22 cellular contexts compared by ENCODE assay signal in the genomic region with DNA sequence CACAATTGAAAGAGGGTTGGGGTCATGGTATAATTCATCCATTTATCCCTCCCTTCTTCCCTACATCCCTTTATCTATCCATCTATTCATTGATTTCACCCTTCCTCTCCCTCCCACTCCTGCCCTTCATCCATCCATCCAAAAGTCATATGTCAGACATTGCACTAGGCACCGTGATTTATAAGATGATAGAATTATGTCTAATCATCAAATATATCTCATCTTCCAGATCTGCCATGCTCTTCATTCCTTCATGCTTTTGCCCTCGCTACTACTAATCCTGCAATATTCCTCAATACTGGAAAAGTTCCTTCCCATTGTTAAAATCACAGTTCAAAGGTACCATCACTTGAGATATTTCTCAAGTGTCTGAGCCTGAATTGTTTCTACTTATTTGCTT.
DNase-seq lines count a peak whose midpoint lies in the region; ATAC-seq, FAIRE-seq and TF ChIP-seq lines count a peak whose summit lies in the region.
"Had no signal": no experiment of that assay in that cellular context is flagged by ENCODE, and none has a peak within 500 bp of the region (broad histone marks: within the 10 kb centered on the region; RNA-seq: fewer than 3 reads in every experiment).

No MANE protein-coding gene starts in this region.

- no peaks in the 10 kb centered on the region for H3K36me3 Mint-ChIP-seq in naive thymus-derived CD8-positive, alpha-beta T cell
- H3K36me3 Mint-ChIP-seq: CD8-positive, alpha-beta T cell had no signal

- H3K9me3 ChIP-seq in A549 (no peaks in the 10 kb centered on the region), Karpas-422 (ENCODE audit: low read length) (no peaks in the 10 kb centered on the region), H1 (ENCODE audit: insufficient read depth in 2 of 2, low read depth in 1 of 2, low read length in 1 of 2) (no peaks in the 10 kb centered on the region), SJCRH30 (replicated peaks) (no peaks in the 10 kb centered on the region)
- H3K9me3 ChIP-seq: BLaER1 treated with 17β-estradiol and CSF1 and Interleukin-3, amounts not matched to agents 10 nM and 100 nM; Caco-2 had no signal

- TF ChIP-seq CTCF in A549 (IDR thresholded peaks at IDR 0.05): no peak
- TF ChIP-seq CTCF in H1 (IDR thresholded peaks at IDR 0.05; ENCODE audit: control extremely low read depth in 1 of 3, insufficient read depth in 1 of 3, low read depth in 1 of 3, low read length in 3 of 3): no peak

- POLR2A ChIA-PET in A549 (lab: Yijun Ruan, JAX): no interaction called here
- POLR2A ChIA-PET in H1 (lab: Charles Lee; ENCODE audit: partially characterized antibody): no interaction called here
- POLR2A ChIA-PET in naive thymus-derived CD8-positive, alpha-beta T cell (lab: Charles Lee): no interaction called here

- H3K23me2 ChIP-seq in H1 (ENCODE audit: low read depth, low read length): no peaks in the 10 kb centered on the region

- no peaks in the 10 kb centered on the region for H3K4me1 ChIP-seq in A549
- peaks cover 31% of the 10 kb centered on the region for H3K4me1 ChIP-seq in Karpas-422 (ENCODE audit: low read length)
- no peaks in the 10 kb centered on the region for H3K4me1 ChIP-seq in H1 (replicated peaks in 1 of 4; ENCODE audit: control insufficient read depth in 3 of 4, insufficient read depth in 4 of 4, low read length in 3 of 4)
- H3K4me1 ChIP-seq in SJCRH30: peaks cover 8% of the 10 kb centered on the region; the same call in 1 of the 2 replicates
- H3K4me1 ChIP-seq: BLaER1 treated with 17β-estradiol and CSF1 and Interleukin-3, amounts not matched to agents 10 nM and 100 nM; Caco-2 had no signal

- no peak overlapping the region for H3K4me2 ChIP-seq in A549
- peak overlapping the region; percentile 22 for H3K4me2 ChIP-seq in Karpas-422 (ENCODE audit: low read depth, low read length, poor library complexity, severe bottlenecking)
- H3K4me2 ChIP-seq in H1 (ENCODE audit: insufficient read depth in 1 of 2, low read depth in 2 of 2, low read length in 2 of 2): no peak overlapping the region
- H3K4me2 ChIP-seq: BLaER1 treated with 17β-estradiol and CSF1 and Interleukin-3, amounts not matched to agents 10 nM and 100 nM had no signal

- no peak overlapping the region for H3K4me3 Mint-ChIP-seq in naive thymus-derived CD8-positive, alpha-beta T cell
- H3K4me3 Mint-ChIP-seq: B cell; CD4-positive, alpha-beta T cell; CD8-positive, alpha-beta T cell had no signal

- H3K4me1 Mint-ChIP-seq in naive thymus-derived CD8-positive, alpha-beta T cell: no peaks in the 10 kb centered on the region
- H3K4me1 Mint-ChIP-seq: B cell had no signal

- no peak for FAIRE-seq in A549 (lab: Jason Lieb, UNC)
- FAIRE-seq in H1 (lab: Jason Lieb, UNC): no peak
- FAIRE-seq: A204.1, D721Med, G401.6, GM12891, GM19239 had no signal

- CTCF ChIA-PET in A549 (lab: Yijun Ruan, JAX): no interaction called here
- CTCF ChIA-PET in H1 (lab: Charles Lee; ENCODE audit: partially characterized antibody): no interaction called here

- no peaks in the 10 kb centered on the region for H3K9me2 ChIP-seq in Karpas-422 (replicated peaks; ENCODE audit: insufficient read depth, low read length)

- no peak for ATAC-seq in A549
- ATAC-seq in naive thymus-derived CD8-positive, alpha-beta T cell: no peak
- ATAC-seq: CD8-positive, alpha-beta T cell had no signal

- H3K27ac Mint-ChIP-seq in naive thymus-derived CD8-positive, alpha-beta T cell: no peak overlapping the region
- H3K27ac Mint-ChIP-seq: B cell; CD4-positive, alpha-beta T cell; CD8-positive, alpha-beta T cell had no signal

- TF ChIP-seq POLR2A in A549 (IDR thresholded peaks at IDR 0.05; ENCODE audit: low read length): no peak
- no peak for TF ChIP-seq POLR2A in H1 (IDR thresholded peaks at IDR 0.05; ENCODE audit: control extremely low read depth in 1 of 2, low read depth in 2 of 2, low read length in 2 of 2)

- H4K8ac ChIP-seq in H1 (ENCODE audit: extremely low read depth, insufficient read depth, low read length): no peak overlapping the region

- TF ChIP-seq RAD21 in A549 (conservative IDR thresholded peaks at IDR 0.05 in 1 of 2, IDR thresholded peaks at IDR 0.05 in 1 of 2) (no peak), H1 (IDR thresholded peaks at IDR 0.05 in 1 of 2, conservative IDR thresholded peaks at IDR 0.05 in 1 of 2; ENCODE audit: low read depth in 2 of 2, low read length in 2 of 2) (no peak)

- H3K9ac ChIP-seq in Karpas-422 (ENCODE audit: low read length) (no peak overlapping the region), H1 (replicated peaks in 1 of 4; ENCODE audit: extremely low read depth in 1 of 4, low read depth in 3 of 4, low read length in 3 of 4) (no peak overlapping the region)
- H3K9ac ChIP-seq: BLaER1 treated with 17β-estradiol and CSF1 and Interleukin-3, amounts not matched to agents 10 nM and 100 nM had no signal

- H3K27me3 ChIP-seq in Karpas-422 (ENCODE audit: low read length): no peaks in the 10 kb centered on the region
- no peaks in the 10 kb centered on the region for H3K27me3 ChIP-seq in H1 (replicated peaks in 1 of 4; ENCODE audit: control insufficient read depth in 3 of 4, extremely low read depth in 1 of 4, insufficient read depth in 3 of 4, low read length in 3 of 4)
- no peaks in the 10 kb centered on the region for H3K27me3 ChIP-seq in SJCRH30
- H3K27me3 ChIP-seq: BLaER1 treated with 17β-estradiol and CSF1 and Interleukin-3, amounts not matched to agents 10 nM and 100 nM had no signal

- peaks cover 0 to 5% (median 0%) of the 10 kb centered on the region in 5 donors for H3K27me3 Mint-ChIP-seq in naive thymus-derived CD8-positive, alpha-beta T cell
- H3K27me3 Mint-ChIP-seq: B cell; CD4-positive, alpha-beta T cell had no signal

- H3K14ac ChIP-seq in H1 (ENCODE audit: insufficient read length): no peak overlapping the region

- DNase-seq in A549 (ENCODE audit: low read depth in 1 of 2, low spot score in 1 of 2) (no peak), Karpas-422 (no peak), H1 (ENCODE audit: low read depth in 1 of 2, low spot score in 2 of 2) (no peak), SJCRH30 (no peak)
- no peak for DNase-seq in activated CD4-positive, alpha-beta T cell treated with anti-CD3 and anti-CD28 coated beads for 4 hours
- no peak for DNase-seq in naive thymus-derived CD8-positive, alpha-beta T cell
- DNase-seq: 8988T; AML-193; Caco-2; Calu3; CD4-positive, alpha-beta T cell; CD8-positive, alpha-beta T cell; DMS79 treated with DMSO at 0.1 percent for 48 hours; GF-D8 had no signal

- H2BK20ac ChIP-seq in H1 (ENCODE audit: low read length): no peak overlapping the region

- H4K20me1 ChIP-seq in Karpas-422 (ENCODE audit: insufficient read depth, low read depth, low read length) (no peaks in the 10 kb centered on the region), H1 (replicated peaks in 1 of 2; ENCODE audit: control insufficient read depth in 1 of 2, insufficient read depth in 2 of 2, low read length in 2 of 2) (no peaks in the 10 kb centered on the region)
- H4K20me1 ChIP-seq: BLaER1 treated with 17β-estradiol and CSF1 and Interleukin-3, amounts not matched to agents 10 nM and 100 nM had no signal

- no peak overlapping the region for H2BK12ac ChIP-seq in H1 (ENCODE audit: low read depth, low read length)

- no peak overlapping the region for H2AK5ac ChIP-seq in H1 (ENCODE audit: low read depth, low read length)

- H2BK5ac ChIP-seq in H1 (ENCODE audit: low read depth, low read length): no peak overlapping the region

- no peak overlapping the region for H2BK120ac ChIP-seq in H1 (replicated peaks; ENCODE audit: low read depth, low read length)

- H3K56ac ChIP-seq in H1 (replicated peaks; ENCODE audit: insufficient read length, low read depth, low read length): peak overlapping the region; percentile 5

- H3K79me2 ChIP-seq in Karpas-422 (ENCODE audit: low read length) (no peaks in the 10 kb centered on the region), H1 (ENCODE audit: control insufficient read depth in 1 of 2, insufficient read depth in 2 of 2, low read length in 2 of 2) (no peaks in the 10 kb centered on the region)

- no peak overlapping the region for H2BK15ac ChIP-seq in H1 (ENCODE audit: low read length)

- H3K36me3 ChIP-seq in Karpas-422 (ENCODE audit: insufficient read depth, low read length): no peaks in the 10 kb centered on the region
- no peaks in the 10 kb centered on the region for H3K36me3 ChIP-seq in H1 (ENCODE audit: control insufficient read depth in 2 of 4, insufficient read depth in 4 of 4, low read length in 3 of 4)
- H3K36me3 ChIP-seq in SJCRH30: no peaks in the 10 kb centered on the region
- H3K36me3 ChIP-seq: BLaER1 treated with 17β-estradiol and CSF1 and Interleukin-3, amounts not matched to agents 10 nM and 100 nM had no signal

- no peak overlapping the region for H3K4me3 ChIP-seq in A549
- H3K4me3 ChIP-seq in Karpas-422 (ENCODE audit: low read length): no peak overlapping the region
- H3K4me3 ChIP-seq in H1 (ENCODE audit: extremely low read depth in 1 of 4, insufficient read depth in 2 of 4, low read depth in 3 of 4, low read length in 4 of 4): no peak overlapping the region
- H3K4me3 ChIP-seq in SJCRH30: no peak overlapping the region
- H3K4me3 ChIP-seq: BLaER1 treated with 17β-estradiol and CSF1 and Interleukin-3, amounts not matched to agents 10 nM and 100 nM had no signal

- 0% methylated on average over 2 of the region's 2 CpGs for WGBS in A549 (ENCODE audit: missing lambda C conversion rate)
- WGBS in H1 (ENCODE audit: extremely low coverage in 1 of 2, insufficient coverage in 1 of 2, insufficient read length in 1 of 2, insufficient replicate concordance in 2 of 2, low coverage in 1 of 2, low lambda C conversion rate in 2 of 2, missing lambda C conversion rate in 1 of 2), 2 experiments: 79% methylated on average over 2 of the region's 2 CpGs; no CpG with 5 or more reads in 1 of the 2 experiments

- no peak overlapping the region for H3K23ac ChIP-seq in H1 (ENCODE audit: insufficient read length)

- no peak overlapping the region for H4K91ac ChIP-seq in H1 (replicated peaks; ENCODE audit: insufficient read length, low read length)

- TF ChIP-seq EP300 in A549 (IDR thresholded peaks at IDR 0.05) (no peak), H1 (IDR thresholded peaks at IDR 0.05; ENCODE audit: borderline replicate concordance in 1 of 2, low read depth in 2 of 2, low read length in 2 of 2) (no peak)

- peaks cover 0 to 45% (median 5%) of the 10 kb centered on the region in 9 donors for H3K9me3 Mint-ChIP-seq in naive thymus-derived CD8-positive, alpha-beta T cell

- no peak overlapping the region for H3K27ac ChIP-seq in A549
- peak overlapping the region; percentile 77 for H3K27ac ChIP-seq in Karpas-422 (ENCODE audit: low read length)
- no peak overlapping the region for H3K27ac ChIP-seq in H1 (ENCODE audit: low read depth, low read length)
- H3K27ac ChIP-seq in SJCRH30: no peak overlapping the region
- H3K27ac ChIP-seq: BLaER1 treated with 17β-estradiol and CSF1 and Interleukin-3, amounts not matched to agents 10 nM and 100 nM; C4-2B had no signal

- no peak overlapping the region for H4K5ac ChIP-seq in H1 (ENCODE audit: insufficient read length, low read depth, low read length)

- no peak overlapping the region for H3K4ac ChIP-seq in H1 (replicated peaks; ENCODE audit: insufficient read length, low read depth, low read length)

- H2AFZ ChIP-seq in Karpas-422 (ENCODE audit: low read length): no peak overlapping the region
- no peak overlapping the region for H2AFZ ChIP-seq in H1 (ENCODE audit: low read length)

- H3K18ac ChIP-seq in H1 (ENCODE audit: extremely low read depth, low read length): no peak overlapping the region

- H3K79me1 ChIP-seq in H1 (ENCODE audit: low read depth, low read length): no peaks in the 10 kb centered on the region
